Comparison of ENCODE assay signal across 8 cellular contexts in genomic region chr6:10030942-10031537, GRCh38.
DNase-seq lines count a peak whose midpoint lies in the region; ATAC-seq and TF ChIP-seq lines count a peak whose summit lies in the region.

No MANE protein-coding gene starts in this region.

- ATAC-seq in GM18502 (IDR thresholded peaks at IDR 0.05; ENCODE audit: poor library complexity, unreplicated experiment), result peak; percentile 64
- no peak for ATAC-seq in activated naive CD4-positive, alpha-beta T cell treated with anti-CD3 and anti-CD28 coated beads, Interleukin-2, amount 50 U/mL, for 72 hours
- no peak for ATAC-seq in HG03460 (IDR thresholded peaks at IDR 0.05; ENCODE audit: unreplicated experiment)

- H3K27me3 ChIP-seq in neutrophil, result peaks cover 66% of the 10 kb centered on the region

- H3K4me3 Mint-ChIP-seq in MCF 10A (ENCODE audit: unreplicated experiment), result no peak overlapping the region

- H3K4me1 ChIP-seq in neutrophil (ENCODE audit: control insufficient read depth in 1 of 2, insufficient read depth in 1 of 2, low read depth in 1 of 2, low read length in 1 of 2), result no peaks in the 10 kb centered on the region

- no peaks in the 10 kb centered on the region for H3K9me3 ChIP-seq in neutrophil

- no peak overlapping the region for H3K27ac Mint-ChIP-seq in MCF 10A (ENCODE audit: low read depth, unreplicated experiment)
- H3K27ac Mint-ChIP-seq in activated naive CD4-positive, alpha-beta T cell treated with anti-CD3 and anti-CD28 coated beads, Interleukin-2, amount 50 U/mL, for 72 hours, result no peak overlapping the region

- no peaks in the 10 kb centered on the region for H3K36me3 ChIP-seq in neutrophil

- TF ChIP-seq CTCF in MCF 10A (IDR thresholded peaks at IDR 0.05; ENCODE audit: unreplicated experiment) (peak; percentile 54), neutrophil (IDR thresholded peaks at IDR 0.05) (peak; percentile 20)

- intact Hi-C loops in MCF 10A (cut with micrococcal nuclease), result loop anchor here (1.0 to 5.0 kb wide), 3 partner anchors 206 to 384 kb away; partner anchors contain the start of gene TFAP2A

- H3K4me3 ChIP-seq in neutrophil (ENCODE audit: low read depth in 1 of 2, low read length in 1 of 2), result no peak overlapping the region

- H3K9me3 Mint-ChIP-seq in MCF 10A (ENCODE audit: unreplicated experiment), result no peaks in the 10 kb centered on the region
- H3K9me3 Mint-ChIP-seq in activated naive CD4-positive, alpha-beta T cell treated with anti-CD3 and anti-CD28 coated beads, Interleukin-2, amount 50 U/mL, for 72 hours, result no peaks in the 10 kb centered on the region

- CTCF ChIA-PET in MCF 10A (lab: Yijun Ruan, JAX), result interaction anchor here (0.6 to 1.6 kb wide), 16 partner anchors 9 to 508 kb away, joined by 3 to 13 read pairs (median 4); partner anchors contain the start of gene TFAP2A

- H3K4me1 Mint-ChIP-seq in MCF 10A (ENCODE audit: insufficient read depth, unreplicated experiment), result peaks cover 7% of the 10 kb centered on the region

- POLR2A ChIA-PET in MCF 10A (lab: Yijun Ruan, JAX), result interaction anchor here (1.5 kb wide), 1 partner anchor 383 kb away, joined by 6 read pairs; no protein-coding TSS in a partner anchor

- H3K27ac ChIP-seq in neutrophil, result no peak overlapping the region

- no TSS peak for BruUV-seq in MCF 10A (replicated peaks; lab: Mats Ljungman, UMichigan)

- no peaks in the 10 kb centered on the region for H3K36me3 Mint-ChIP-seq in MCF 10A (ENCODE audit: insufficient read depth, unreplicated experiment)
- no peaks in the 10 kb centered on the region for H3K36me3 Mint-ChIP-seq in activated naive CD4-positive, alpha-beta T cell treated with anti-CD3 and anti-CD28 coated beads, Interleukin-2, amount 50 U/mL, for 72 hours

- no peaks in the 10 kb centered on the region for H3K27me3 Mint-ChIP-seq in MCF 10A (ENCODE audit: insufficient read depth, unreplicated experiment)

- DNase-seq in LHCN-M2 (ENCODE audit: low read depth), result peak; percentile 4
- peak; percentile 49 for DNase-seq in MCF 10A (ENCODE audit: unreplicated experiment)
- DNase-seq in activated naive CD4-positive, alpha-beta T cell treated with anti-CD3 and anti-CD28 coated beads, Interleukin-2, amount 50 U/mL, for 72 hours (ENCODE audit: low spot score in 2 of 2), result no peak
- DNase-seq in COLO668 (lab: John Stamatoyannopoulos, UW; ENCODE audit: unreplicated experiment), result no peak
- no peak for DNase-seq in stimulated activated CD4-positive, alpha-beta T cell treated with anti-CD3 and anti-CD28 coated beads, Interleukin-4, amount 100 ng/mL, for 1 hour

Comparison
In these comparisons a context has a peak if more than half of its experiments do, and no peak if none do; other contexts are left out.
1. DNase-seq: peak in LHCN-M2 (single experiment) and MCF 10A (single experiment); none in activated naive CD4-positive, alpha-beta T cell treated with anti-CD3 and anti-CD28 coated beads, Interleukin-2, amount 50 U/mL, for 72 hours (0 of 2), COLO668 (single experiment) and stimulated activated CD4-positive, alpha-beta T cell treated with anti-CD3 and anti-CD28 coated beads, Interleukin-4, amount 100 ng/mL, for 1 hour (single experiment).